8 cellular contexts compared by ENCODE assay signal in genomic region chr13:52850396-52851152, GRCh38. TPM values are rescaled to one million over a fixed set of nuclear protein-coding genes. Genes with fewer than 3 reads are reported as not detected.
DNase-seq lines count a peak whose midpoint lies in the region; ATAC-seq, FAIRE-seq and TF ChIP-seq lines count a peak whose summit lies in the region.

No MANE protein-coding gene starts in this region.

- H3K4me1 ChIP-seq in foreskin keratinocyte, result no peaks in the 10 kb centered on the region

- DNase-seq in 8988T (peak; percentile 95), GM10266 (ENCODE audit: extremely low spot score) (peak; percentile 79), NCI-H2107 (lab: John Stamatoyannopoulos, UW) (peak; percentile 37), foreskin keratinocyte (peak; percentile 11 to 33), urothelium cell line (ENCODE audit: low spot score) (peak; percentile 80)
- DNase-seq in activated T-cell treated with anti-CD3 and anti-CD28 coated beads, Interleukin-2, amount 50 U/mL, for 72 hours, result peak; percentile 62 to 70
- no peak for DNase-seq in natural killer cell treated with Interleukin-12 subunit alpha and Interleukin-12 subunit beta and Interleukin-15 and Interleukin-18, amount 100 ng/mL, for 72 hours (ENCODE audit: low spot score)

- TF ChIP-seq CTCF in GM10266 (IDR thresholded peaks at IDR 0.05; ENCODE audit: control insufficient read depth, insufficient read depth, low read depth, missing control alignments), result no peak
- TF ChIP-seq CTCF in foreskin keratinocyte (conservative IDR thresholded peaks at IDR 0.05), result peak; percentile 8

- ATAC-seq in HG02763 (IDR thresholded peaks at IDR 0.05; ENCODE audit: unreplicated experiment) (peak; percentile 43), foreskin keratinocyte (peak; percentile 69)
- ATAC-seq in activated T-cell treated with anti-CD3 and anti-CD28 coated beads, Interleukin-2, amount 50 U/mL, for 72 hours (replicated peaks in 1 of 2), result peak; percentile 60 to 72
- ATAC-seq in natural killer cell treated with Interleukin-12 subunit alpha and Interleukin-12 subunit beta and Interleukin-15 and Interleukin-18, amount 100 ng/mL, for 72 hours, result peak; percentile 70 to 73

- peaks cover 5% of the 10 kb centered on the region in 2 donors for H3K36me3 Mint-ChIP-seq in activated T-cell treated with anti-CD3 and anti-CD28 coated beads, Interleukin-2, amount 50 U/mL, for 72 hours (ENCODE audit: insufficient read depth in 2 of 2)
- peaks cover 16% of the 10 kb centered on the region for H3K36me3 Mint-ChIP-seq in natural killer cell treated with Interleukin-12 subunit alpha and Interleukin-12 subunit beta and Interleukin-15 and Interleukin-18, amount 100 ng/mL, for 72 hours

- peaks cover 76% of the 10 kb centered on the region for H3K27me3 Mint-ChIP-seq in activated T-cell treated with anti-CD3 and anti-CD28 coated beads, Interleukin-2, amount 50 U/mL, for 72 hours (ENCODE audit: low read depth)
- peaks cover 46 to 52% of the 10 kb centered on the region in 2 donors for H3K27me3 Mint-ChIP-seq in natural killer cell treated with Interleukin-12 subunit alpha and Interleukin-12 subunit beta and Interleukin-15 and Interleukin-18, amount 100 ng/mL, for 72 hours

- peaks cover 85% of the 10 kb centered on the region for H3K27me3 ChIP-seq in foreskin keratinocyte

- no peak overlapping the region for H3K27ac Mint-ChIP-seq in activated T-cell treated with anti-CD3 and anti-CD28 coated beads, Interleukin-2, amount 50 U/mL, for 72 hours
- no peak overlapping the region for H3K27ac Mint-ChIP-seq in natural killer cell treated with Interleukin-12 subunit alpha and Interleukin-12 subunit beta and Interleukin-15 and Interleukin-18, amount 100 ng/mL, for 72 hours

- H3K4me3 Mint-ChIP-seq in activated T-cell treated with anti-CD3 and anti-CD28 coated beads, Interleukin-2, amount 50 U/mL, for 72 hours, result peak overlapping the region; percentile 79 to 82
- peak overlapping the region; percentile 65 for H3K4me3 Mint-ChIP-seq in natural killer cell treated with Interleukin-12 subunit alpha and Interleukin-12 subunit beta and Interleukin-15 and Interleukin-18, amount 100 ng/mL, for 72 hours

- peaks cover 37% of the 10 kb centered on the region for H3K4me1 Mint-ChIP-seq in activated T-cell treated with anti-CD3 and anti-CD28 coated beads, Interleukin-2, amount 50 U/mL, for 72 hours (ENCODE audit: low read depth)
- H3K4me1 Mint-ChIP-seq in natural killer cell treated with Interleukin-12 subunit alpha and Interleukin-12 subunit beta and Interleukin-15 and Interleukin-18, amount 100 ng/mL, for 72 hours (ENCODE audit: low read depth in 2 of 2), result peaks cover 0 to 5% of the 10 kb centered on the region in 2 donors

- FAIRE-seq in urothelium cell line (lab: Jason Lieb, UNC), result no peak

- no peak overlapping the region for H3K27ac ChIP-seq in foreskin keratinocyte

- H3K9me3 Mint-ChIP-seq in activated T-cell treated with anti-CD3 and anti-CD28 coated beads, Interleukin-2, amount 50 U/mL, for 72 hours, result no peaks in the 10 kb centered on the region
- H3K9me3 Mint-ChIP-seq in natural killer cell treated with Interleukin-12 subunit alpha and Interleukin-12 subunit beta and Interleukin-15 and Interleukin-18, amount 100 ng/mL, for 72 hours, result no peaks in the 10 kb centered on the region

RNA-seq across cellular contexts. Expression of gene PCDH8, which starts 2.1 kb away (rescaled TPM):
- total RNA-seq in activated T-cell treated with anti-CD3 and anti-CD28 coated beads, Interleukin-2, amount 50 U/mL, for 72 hours, result not detected
- not detected in 2 replicates for total RNA-seq in foreskin keratinocyte
- not detected in 2 replicates for polyA plus RNA-seq in foreskin keratinocyte
- total RNA-seq in natural killer cell treated with Interleukin-12 subunit alpha and Interleukin-12 subunit beta and Interleukin-15 and Interleukin-18, amount 100 ng/mL, for 72 hours, result not detected
